ENCODE assay signal across 8 cellular contexts in genomic region chr2:173076557-173077345, GRCh38. TPM values are rescaled to one million over a fixed set of nuclear protein-coding genes. Genes with fewer than 3 reads are reported as not detected.
DNase-seq lines count a peak whose midpoint lies in the region; ATAC-seq, FAIRE-seq and TF ChIP-seq lines count a peak whose summit lies in the region.
"Had no signal": no experiment of that assay in that cellular context is flagged by ENCODE, and none has a peak within 500 bp of the region (broad histone marks: within the 10 kb centered on the region; RNA-seq: fewer than 3 reads in every experiment).

No MANE protein-coding gene starts in this region.

- no peaks in the 10 kb centered on the region for H3K79me1 ChIP-seq in H1 (ENCODE audit: low read depth, low read length)

- peak overlapping the region; percentile 86 for H3K4me3 Mint-ChIP-seq in mesothelial cell of epicardium
- H3K4me3 Mint-ChIP-seq in type B pancreatic cell, result peak overlapping the region; percentile 91

- peak overlapping the region; percentile 86; the same call in 1 of the 2 replicates for H4K8ac ChIP-seq in H1 (ENCODE audit: extremely low read depth, insufficient read depth, low read length)

- H3K36me3 Mint-ChIP-seq in mesothelial cell of epicardium (peaks cover 4% of the 10 kb centered on the region), type B pancreatic cell (no peaks in the 10 kb centered on the region)

- POLR2A ChIA-PET in H1 (lab: Charles Lee; ENCODE audit: partially characterized antibody), result no interaction called here

- no peaks in the 10 kb centered on the region for H3K27me3 ChIP-seq in GM06990 (replicated peaks; ENCODE audit: control insufficient read depth, insufficient read depth, low read length)
- peaks cover 9% of the 10 kb centered on the region for H3K27me3 ChIP-seq in HUES48 (ENCODE audit: control insufficient read depth, insufficient read depth, low read length)
- H3K27me3 ChIP-seq in H1 (replicated peaks in 1 of 4; ENCODE audit: control insufficient read depth in 3 of 4, extremely low read depth in 1 of 4, insufficient read depth in 3 of 4, low read length in 3 of 4), result no peaks in the 10 kb centered on the region

- H3K27ac Mint-ChIP-seq in mesothelial cell of epicardium, result peak overlapping the region; percentile 92
- H3K27ac Mint-ChIP-seq in type B pancreatic cell, result peak overlapping the region; percentile 85

- H3K9me3 ChIP-seq in HUES48 (ENCODE audit: control insufficient read depth, insufficient read depth, low read length), result no peaks in the 10 kb centered on the region
- no peaks in the 10 kb centered on the region for H3K9me3 ChIP-seq in H1 (ENCODE audit: insufficient read depth in 2 of 2, low read depth in 1 of 2, low read length in 1 of 2)

- TF ChIP-seq EP300 in H1 (IDR thresholded peaks at IDR 0.05; ENCODE audit: borderline replicate concordance in 1 of 2, low read depth in 2 of 2, low read length in 2 of 2), result no peak

- H2BK20ac ChIP-seq in H1 (ENCODE audit: low read length), result no peak overlapping the region

- peak overlapping the region; percentile 15 for H3K18ac ChIP-seq in H1 (ENCODE audit: extremely low read depth, low read length)

- H4K91ac ChIP-seq in H1 (replicated peaks; ENCODE audit: insufficient read length, low read length), result no peak overlapping the region

- no peak overlapping the region for H2BK120ac ChIP-seq in H1 (replicated peaks; ENCODE audit: low read depth, low read length)

- H3K4ac ChIP-seq in H1 (replicated peaks; ENCODE audit: insufficient read length, low read depth, low read length), result no peak overlapping the region

- no peak for TF ChIP-seq CTCF in GM06990 (IDR thresholded peaks at IDR 0.05; ENCODE audit: insufficient read depth, low read length, poor library complexity, severe bottlenecking)
- no peak for TF ChIP-seq CTCF in H1 (IDR thresholded peaks at IDR 0.05; ENCODE audit: control extremely low read depth in 1 of 3, insufficient read depth in 1 of 3, low read depth in 1 of 3, low read length in 3 of 3)
- TF ChIP-seq CTCF in mesothelial cell of epicardium (IDR thresholded peaks at IDR 0.05; ENCODE audit: unreplicated experiment), result no peak
- no peak for TF ChIP-seq CTCF in type B pancreatic cell (conservative IDR thresholded peaks at IDR 0.05)

- CTCF ChIA-PET in H1 (lab: Charles Lee; ENCODE audit: partially characterized antibody), result no interaction called here

- H3K4me3 ChIP-seq in GM06990 (replicated peaks; ENCODE audit: low read depth, low read length), result peak overlapping the region; percentile 84
- peak overlapping the region; percentile 92 for H3K4me3 ChIP-seq in HUES48 (ENCODE audit: low read depth, low read length)
- H3K4me3 ChIP-seq in H1 (ENCODE audit: extremely low read depth in 1 of 4, insufficient read depth in 2 of 4, low read depth in 3 of 4, low read length in 4 of 4), result peak overlapping the region; percentile 42 to 85 (median 78)

- H2BK5ac ChIP-seq in H1 (ENCODE audit: low read depth, low read length), result no peak overlapping the region; the same call in 1 of the 2 replicates

- DNase-seq in GM06990 (ENCODE audit: extremely low read depth, insufficient read length) (no peak), T1000 (lab: John Stamatoyannopoulos, UW) (peak; percentile 41), H1 (ENCODE audit: low read depth in 1 of 2, low spot score in 2 of 2) (no peak), mesothelial cell of epicardium (ENCODE audit: low spot score in 2 of 2, unreplicated experiment in 2 of 2) (peak; percentile 37 to 66), type B pancreatic cell (ENCODE audit: extremely low spot score, unreplicated experiment) (no peak)

- peak; percentile 27 for ATAC-seq in GM21423 (IDR thresholded peaks at IDR 0.05; ENCODE audit: unreplicated experiment)

- H3K79me2 ChIP-seq in H1 (ENCODE audit: control insufficient read depth in 1 of 2, insufficient read depth in 2 of 2, low read length in 2 of 2), result peaks cover 0 to 3% of the 10 kb centered on the region in 2 experiments; a peak in 1 of 4 replicates

- H3K9ac ChIP-seq in HUES48 (ENCODE audit: low read depth, low read length) (peak overlapping the region; percentile 81), H1 (replicated peaks in 1 of 4; ENCODE audit: extremely low read depth in 1 of 4, low read depth in 3 of 4, low read length in 3 of 4) (peak overlapping the region; percentile 28 to 88 (median 78); a peak in 5 of 7 replicates)

- FAIRE-seq in H1 (lab: Jason Lieb, UNC), result no peak
- FAIRE-seq: endometrium had no signal

- H3K27me3 Mint-ChIP-seq in mesothelial cell of epicardium (ENCODE audit: low read depth) (no peaks in the 10 kb centered on the region), type B pancreatic cell (peaks cover 17% of the 10 kb centered on the region)

- peak overlapping the region; percentile 99 for H2AFZ ChIP-seq in H1 (ENCODE audit: low read length)

- H2AK5ac ChIP-seq in H1 (ENCODE audit: low read depth, low read length), result no peak overlapping the region

- H3K9me3 Mint-ChIP-seq in mesothelial cell of epicardium, result peaks cover 3% of the 10 kb centered on the region
- no peaks in the 10 kb centered on the region for H3K9me3 Mint-ChIP-seq in type B pancreatic cell

- peak overlapping the region; percentile 66 for H3K27ac ChIP-seq in HUES48 (ENCODE audit: low read depth, low read length)
- H3K27ac ChIP-seq in H1 (ENCODE audit: low read depth, low read length), result no peak overlapping the region

- H3K56ac ChIP-seq in H1 (replicated peaks; ENCODE audit: insufficient read length, low read depth, low read length), result peak overlapping the region; percentile 32

- no peak overlapping the region for H4K5ac ChIP-seq in H1 (ENCODE audit: insufficient read length, low read depth, low read length)

- 0 out of 2 replicates have a peak overlapping the region, but pooled peaks have one; percentile 55 for H2BK12ac ChIP-seq in H1 (ENCODE audit: low read depth, low read length)

- H2BK15ac ChIP-seq in H1 (ENCODE audit: low read length), result no peak overlapping the region

- no peak overlapping the region for H3K14ac ChIP-seq in H1 (ENCODE audit: insufficient read length)

- H3K23ac ChIP-seq in H1 (ENCODE audit: insufficient read length), result no peak overlapping the region

- TF ChIP-seq RAD21 in H1 (IDR thresholded peaks at IDR 0.05 in 1 of 2, conservative IDR thresholded peaks at IDR 0.05 in 1 of 2; ENCODE audit: low read depth in 2 of 2, low read length in 2 of 2), result no peak

- 20% methylated on average over 27 of the region's 27 CpGs; no CpG with 5 or more reads in 1 of the 2 experiments for WGBS in H1 (ENCODE audit: extremely low coverage in 1 of 2, insufficient coverage in 1 of 2, insufficient read length in 1 of 2, insufficient replicate concordance in 2 of 2, low coverage in 1 of 2, low lambda C conversion rate in 2 of 2, missing lambda C conversion rate in 1 of 2), 2 experiments

- no peak for TF ChIP-seq POLR2A in H1 (IDR thresholded peaks at IDR 0.05; ENCODE audit: control extremely low read depth in 1 of 2, low read depth in 2 of 2, low read length in 2 of 2)

- H4K20me1 ChIP-seq in H1 (replicated peaks in 1 of 2; ENCODE audit: control insufficient read depth in 1 of 2, insufficient read depth in 2 of 2, low read length in 2 of 2), result peaks cover 0 to 2% of the 10 kb centered on the region in 2 experiments

- H3K36me3 ChIP-seq in GM06990 (ENCODE audit: control insufficient read depth, insufficient read depth, low read length), result no peaks in the 10 kb centered on the region
- no peaks in the 10 kb centered on the region for H3K36me3 ChIP-seq in HUES48 (ENCODE audit: control insufficient read depth, insufficient read depth, low read length)
- no peaks in the 10 kb centered on the region for H3K36me3 ChIP-seq in H1 (ENCODE audit: control insufficient read depth in 2 of 4, insufficient read depth in 4 of 4, low read length in 3 of 4)

- peaks cover 7% of the 10 kb centered on the region for H3K4me1 ChIP-seq in HUES48 (ENCODE audit: control insufficient read depth, insufficient read depth, low read length)
- peaks cover 0 to 3% (median 1%) of the 10 kb centered on the region in 4 experiments; a peak in 3 of 7 replicates for H3K4me1 ChIP-seq in H1 (replicated peaks in 1 of 4; ENCODE audit: control insufficient read depth in 3 of 4, insufficient read depth in 4 of 4, low read length in 3 of 4)

- H3K23me2 ChIP-seq in H1 (ENCODE audit: low read depth, low read length), result peaks cover 3% of the 10 kb centered on the region

- peak overlapping the region; percentile 59 to 89 for H3K4me2 ChIP-seq in H1 (ENCODE audit: insufficient read depth in 1 of 2, low read depth in 2 of 2, low read length in 2 of 2)

- H3K4me1 Mint-ChIP-seq in mesothelial cell of epicardium, result peaks cover 24% of the 10 kb centered on the region
- H3K4me1 Mint-ChIP-seq in type B pancreatic cell (ENCODE audit: unreplicated experiment), result peaks cover 22% of the 10 kb centered on the region

TF ChIP-seq in H1, 55 proteins besides CTCF, POLR2A, EP300 and RAD21:
- TF ChIP-seq SUZ12 (IDR thresholded peaks at IDR 0.05; ENCODE audit: low read length) (peak; percentile 37; the same call in 1 of the 2 replicates), HDAC2 (IDR thresholded peaks at IDR 0.05; ENCODE audit: borderline replicate concordance in 1 of 2, low read depth in 2 of 2, low read length in 2 of 2) (0 out of 4 replicates have a peak, but pooled peaks of 1 of the 2 experiments have one; percentile 8), TAF7 (optimal IDR thresholded peaks at IDR 0.05; ENCODE audit: borderline replicate concordance, low read depth, low read length) (no peak)

RNA-seq across cellular contexts. Expression of gene MAP3K20, which starts 1.1 kb away (rescaled TPM):
- 8.5 and 11.1 TPM in 2 replicates for total RNA-seq in H1 (2021; fragmentation: NEBNext Ultra II Directional; extraction: Animal tissue kit (Norgen Biotek cat#: 25700))
- 2.4 and 3.1 TPM in 2 replicates for polyA plus RNA-seq in H1 (2011; rRNA removed)
- polyA plus RNA-seq in H1 (2011; cell fraction: cytosol; rRNA removed), result 3.7 TPM
- polyA plus RNA-seq in H1 (2011; cell fraction: nucleus; rRNA removed), result 3.2 TPM
- 4.6 to 6.9 TPM (median 5.7 TPM) in 4 replicates for polyA plus RNA-seq in H1 (2012, experiment 1 of 2)
- polyA plus RNA-seq in H1 (2012, experiment 2 of 2), result 0.60 TPM
- 11.8 TPM for polyA plus RNA-seq in H1 (2013, experiment 1 of 2)
- 10.6 TPM for polyA plus RNA-seq in H1 (2013, experiment 2 of 2)
- polyA minus RNA-seq in H1 (2011; rRNA and poly(A)+ RNA removed), result 9.3 and 16.4 TPM in 2 replicates
- 7.3 TPM for polyA minus RNA-seq in H1 (2011; cell fraction: cytosol; rRNA and poly(A)+ RNA removed)
- 11.6 TPM for polyA minus RNA-seq in H1 (2011; cell fraction: nucleus; rRNA and poly(A)+ RNA removed)
- total RNA-seq in mesothelial cell of epicardium (33.7 to 37.1 TPM (median 34.1 TPM) in 3 replicates), type B pancreatic cell (ENCODE audit: low replicate concordance) (12.1 and 23.5 TPM in 2 replicates)

Comparison
In these comparisons a context has a peak if more than half of its experiments do, and no peak if none do; other contexts are left out.
1. DNase-seq: peak in T1000 (single experiment) and mesothelial cell of epicardium (2 of 2); none in GM06990 (single experiment), H1 (0 of 2) and type B pancreatic cell (single experiment).
2. Peak in every context shown above with its lines, with median percentiles within 50 percentile points of each other: H3K4me3 ChIP-seq.